In genomic region chr19:13356686-13357280, GRCh38 we compare ENCODE assay signal across 23 cellular contexts.
"Had no signal": no experiment of that assay in that cellular context is flagged by ENCODE, and none has a peak within 500 bp of the region (broad histone marks: within the 10 kb centered on the region; RNA-seq: fewer than 3 reads in every experiment).

No MANE protein-coding gene starts in this region.

- H3K4me3 ChIP-seq: heart right ventricle, hepatocyte, left ventricle myocardium inferior, lung, pancreas, prostate gland, right lobe of liver, skin epidermis, spleen, suprapubic skin, thoracic aorta, tibial artery, uterus had no signal

- H3K4me3 Mint-ChIP-seq: mesothelial cell of epicardium; naive thymus-derived CD4-positive, alpha-beta T cell; natural killer cell treated with Interleukin-12 subunit alpha and Interleukin-12 subunit beta and Interleukin-15 and Interleukin-18, amount 100 ng/mL, for 72 hours; stimulated activated effector memory CD8-positive, alpha-beta T cell treated with anti-CD3 and anti-CD28 coated beads, Interleukin-12 subunit alpha, Interleukin-12 subunit beta, amount 100 ng/mL, for 72 hours; stimulated activated naive CD8-positive, alpha-beta T cell treated with anti-CD3 and anti-CD28 coated beads, Interleukin-15, Interleukin-2, amounts not matched to agents 100 ng/mL and 50 ng/mL, for 24 hours had no signal

- H3K9me3 Mint-ChIP-seq: natural killer cell treated with Interleukin-12 subunit alpha and Interleukin-12 subunit beta and Interleukin-15 and Interleukin-18, amount 100 ng/mL, for 72 hours; stimulated activated naive CD8-positive, alpha-beta T cell treated with anti-CD3 and anti-CD28 coated beads, Interleukin-15, Interleukin-2, amounts not matched to agents 100 ng/mL and 50 ng/mL, for 24 hours had no signal

- H3K36me3 Mint-ChIP-seq: mesothelial cell of epicardium; naive thymus-derived CD4-positive, alpha-beta T cell; natural killer cell treated with Interleukin-12 subunit alpha and Interleukin-12 subunit beta and Interleukin-15 and Interleukin-18, amount 100 ng/mL, for 72 hours; stimulated activated effector memory CD8-positive, alpha-beta T cell treated with anti-CD3 and anti-CD28 coated beads, Interleukin-12 subunit alpha, Interleukin-12 subunit beta, amount 100 ng/mL, for 72 hours had no signal

- H3K27me3 ChIP-seq: hepatocyte, pancreas, right lobe of liver, uterus had no signal

- H3K79me2 ChIP-seq: hepatocyte had no signal

- H3K27ac Mint-ChIP-seq: mesothelial cell of epicardium; naive thymus-derived CD4-positive, alpha-beta T cell; natural killer cell treated with Interleukin-12 subunit alpha and Interleukin-12 subunit beta and Interleukin-15 and Interleukin-18, amount 100 ng/mL, for 72 hours; stimulated activated effector memory CD8-positive, alpha-beta T cell treated with anti-CD3 and anti-CD28 coated beads, Interleukin-12 subunit alpha, Interleukin-12 subunit beta, amount 100 ng/mL, for 72 hours; stimulated activated naive CD8-positive, alpha-beta T cell treated with anti-CD3 and anti-CD28 coated beads, Interleukin-15, Interleukin-2, amounts not matched to agents 100 ng/mL and 50 ng/mL, for 24 hours had no signal

- ATAC-seq: heart right ventricle; naive thymus-derived CD4-positive, alpha-beta T cell; natural killer cell treated with Interleukin-12 subunit alpha and Interleukin-12 subunit beta and Interleukin-15 and Interleukin-18, amount 100 ng/mL, for 72 hours; pancreas; right lobe of liver; stimulated activated effector memory CD8-positive, alpha-beta T cell treated with anti-CD3 and anti-CD28 coated beads, Interleukin-12 subunit alpha, Interleukin-12 subunit beta, amount 100 ng/mL, for 72 hours had no signal

- H3K9me3 ChIP-seq: pancreas, prostate gland, right lobe of liver, suprapubic skin, thoracic aorta had no signal

- DNase-seq: heart right ventricle; islet precursor cell; left ventricle myocardium inferior; mesendoderm; naive thymus-derived CD4-positive, alpha-beta T cell; pancreas; right lobe of liver; spleen; stimulated activated CD4-positive, alpha-beta T cell treated with anti-CD3 and anti-CD28 coated beads, Interleukin-4, amount 100 ng/mL, for 24 hours; stimulated activated naive CD4-positive, alpha-beta T cell; tibial artery; trophoblast cell; uterus had no signal

- H2AFZ ChIP-seq: hepatocyte had no signal

- H3K4me2 ChIP-seq: hepatocyte had no signal

- H3K27ac ChIP-seq: heart right ventricle, hepatocyte, left ventricle myocardium inferior, pancreas, prostate gland, right lobe of liver, skin epidermis, spleen, suprapubic skin, thoracic aorta, tibial artery, uterus had no signal

- H3K4me1 Mint-ChIP-seq: mesothelial cell of epicardium; naive thymus-derived CD4-positive, alpha-beta T cell; stimulated activated effector memory CD8-positive, alpha-beta T cell treated with anti-CD3 and anti-CD28 coated beads, Interleukin-12 subunit alpha, Interleukin-12 subunit beta, amount 100 ng/mL, for 72 hours had no signal

- H3K36me3 ChIP-seq: heart right ventricle, left ventricle myocardium inferior, pancreas, prostate gland, right lobe of liver, spleen, suprapubic skin, thoracic aorta, tibial artery, uterus had no signal

- H3K4me1 ChIP-seq: heart right ventricle, left ventricle myocardium inferior, pancreas, prostate gland, right lobe of liver, spleen, suprapubic skin, tibial artery, uterus had no signal
